34 cellular contexts compared by ENCODE assay signal in genomic region chrX:47181301-47181700, GRCh38.
"Had no signal": no experiment of that assay in that cellular context is flagged by ENCODE, and none has a peak within 500 bp of the region (broad histone marks: within the 10 kb centered on the region; RNA-seq: fewer than 3 reads in every experiment).

No MANE protein-coding gene starts in this region.

- H3K36me3 ChIP-seq: breast epithelium, cardiac muscle cell had no signal

- H3K4me1 Mint-ChIP-seq: activated CD4-positive, alpha-beta T cell treated with anti-CD3 and anti-CD28 coated beads for 36 hours; activated CD4-positive, alpha-beta T cell treated with anti-CD3 and anti-CD28 coated beads, Interleukin-2, amount 10 ng/mL, durations not matched to agents 24 days and 14 days; activated naive CD4-positive, alpha-beta T cell treated with anti-CD3 and anti-CD28 coated beads, Interleukin-2, amount 50 U/mL, for 24 hours; activated naive CD8-positive, alpha-beta T cell treated with anti-CD3 and anti-CD28 coated beads for 36 hours; activated naive CD8-positive, alpha-beta T cell treated with anti-CD3 and anti-CD28 coated beads, Interleukin-2, amount 50 U/mL, for 24 hours; brain had no signal

- H3K4me1 ChIP-seq: adrenal gland, ascending aorta, breast epithelium, foreskin keratinocyte, gastrocnemius medialis had no signal

- H3K4me3 Mint-ChIP-seq: activated CD4-positive, alpha-beta memory T cell treated with anti-CD3 and anti-CD28 coated beads for 36 hours; activated CD4-positive, alpha-beta T cell treated with anti-CD3 and anti-CD28 coated beads for 36 hours; activated CD4-positive, alpha-beta T cell treated with anti-CD3 and anti-CD28 coated beads, Interleukin-2, amount 10 ng/mL, durations not matched to agents 24 days and 14 days; activated CD8-positive, alpha-beta memory T cell treated with anti-CD3 and anti-CD28 coated beads, Interleukin-2, amount 10 ng/mL, durations not matched to agents 7 days and 5 days; activated CD8-positive, alpha-beta T cell treated with anti-CD3 and anti-CD28 coated beads, Interleukin-2, amount 10 ng/mL, durations not matched to agents 7 days and 5 days; activated naive CD4-positive, alpha-beta T cell treated with anti-CD3 and anti-CD28 coated beads, Interleukin-2, amount 50 U/mL, for 24 hours; activated naive CD8-positive, alpha-beta T cell treated with anti-CD3 and anti-CD28 coated beads for 36 hours; activated naive CD8-positive, alpha-beta T cell treated with anti-CD3 and anti-CD28 coated beads, Interleukin-2, amount 50 U/mL, for 24 hours; activated T-helper 1 cell treated with anti-CD3 and anti-CD28 coated beads, Interleukin-12 subunit alpha, Interleukin-12 subunit beta, Interleukin-2, Interleukin-4 antibody, amounts not matched to agents 30 ng/mL and 10 ng/mL and 1 ng/mL, durations not matched to agents 14 hours and 24 hours and 36 hours; brain; dendritic cell treated with granulocyte-macrophage colony-stimulating factor and Interleukin-4, amounts not matched to agents 40 ng/mL and 50 ng/mL, for 4 days had no signal

- H3K9me3 Mint-ChIP-seq: activated CD4-positive, alpha-beta memory T cell treated with anti-CD3 and anti-CD28 coated beads for 36 hours; activated CD4-positive, alpha-beta T cell treated with anti-CD3 and anti-CD28 coated beads, Interleukin-2, amount 10 ng/mL, durations not matched to agents 24 days and 14 days; activated naive CD4-positive, alpha-beta T cell treated with anti-CD3 and anti-CD28 coated beads, Interleukin-2, amount 50 U/mL, for 24 hours; activated naive CD8-positive, alpha-beta T cell treated with anti-CD3 and anti-CD28 coated beads for 36 hours; activated naive CD8-positive, alpha-beta T cell treated with anti-CD3 and anti-CD28 coated beads, Interleukin-2, amount 50 U/mL, for 24 hours; activated T-helper 1 cell treated with anti-CD3 and anti-CD28 coated beads, Interleukin-12 subunit alpha, Interleukin-12 subunit beta, Interleukin-2, Interleukin-4 antibody, amounts not matched to agents 30 ng/mL and 10 ng/mL and 1 ng/mL, durations not matched to agents 14 hours and 24 hours and 36 hours; activated T-helper 2 cell treated with anti-CD3 and anti-CD28 coated beads, Interferon-gamma antibody, Interleukin-2, Interleukin-4, amounts not matched to agents 10 μg/mL and 5 μg/mL and 100 μg/mL, durations not matched to agents 14 hours and 24 hours and 36 hours; dendritic cell treated with granulocyte-macrophage colony-stimulating factor and Interleukin-4, amounts not matched to agents 40 ng/mL and 50 ng/mL, for 4 days had no signal

- H3K4me3 ChIP-seq: adrenal gland, ascending aorta, breast epithelium, cardiac muscle cell, coronary artery, dorsolateral prefrontal cortex, esophagus muscularis mucosa, gastrocnemius medialis had no signal

- H3K27ac ChIP-seq: adrenal gland, ascending aorta, breast epithelium, cardiac muscle cell, coronary artery, dorsolateral prefrontal cortex, esophagus muscularis mucosa, foreskin keratinocyte, gastrocnemius medialis had no signal

- H3K27me3 ChIP-seq: ascending aorta, cardiac muscle cell, esophagus muscularis mucosa, foreskin keratinocyte, gastrocnemius medialis had no signal

- DNase-seq: activated CD4-positive, alpha-beta memory T cell treated with anti-CD3 and anti-CD28 coated beads for 36 hours; activated CD4-positive, alpha-beta T cell treated with anti-CD3 and anti-CD28 coated beads for 36 hours; activated CD4-positive, alpha-beta T cell treated with anti-CD3 and anti-CD28 coated beads, Interleukin-2, amount 10 ng/mL, durations not matched to agents 24 days and 14 days; activated CD4-positive, CD25-positive, alpha-beta regulatory T cell; activated CD4-positive, CD25-positive, alpha-beta regulatory T cell treated with anti-CD3 and anti-CD28 coated beads, Interleukin-2, amount 50 U/mL, for 72 hours; activated CD8-positive, alpha-beta memory T cell treated with anti-CD3 and anti-CD28 coated beads, Interleukin-2, amount 10 ng/mL, durations not matched to agents 7 days and 5 days; activated CD8-positive, alpha-beta memory T cell treated with anti-CD3 and anti-CD28 coated beads, Interleukin-2, amount 50 U/mL, for 4 hours; activated CD8-positive, alpha-beta T cell treated with anti-CD3 and anti-CD28 coated beads, Interleukin-2, amount 10 ng/mL, durations not matched to agents 7 days and 5 days; activated naive CD4-positive, alpha-beta T cell; activated naive CD8-positive, alpha-beta T cell treated with anti-CD3 and anti-CD28 coated beads for 36 hours; activated naive CD8-positive, alpha-beta T cell treated with anti-CD3 and anti-CD28 coated beads, Interleukin-2, amount 50 U/mL, for 24 hours; activated T-cell treated with anti-CD3 and anti-CD28 coated beads, Interleukin-2, amount 50 U/mL, for 1 hour; activated T-cell treated with anti-CD3 and anti-CD28 coated beads, Interleukin-2, amount 50 U/mL, for 48 hours; adrenal gland; amygdala; central memory CD4-positive, alpha-beta T cell; cerebellar nuclear complex; effector memory CD4-positive, alpha-beta T cell; erythroblast; foreskin keratinocyte; gastrocnemius medialis; glutamatergic neuron; T-helper 2 cell had no signal

- H3K27me3 Mint-ChIP-seq: activated CD4-positive, alpha-beta memory T cell treated with anti-CD3 and anti-CD28 coated beads for 36 hours; activated CD4-positive, alpha-beta T cell treated with anti-CD3 and anti-CD28 coated beads for 36 hours; activated CD4-positive, alpha-beta T cell treated with anti-CD3 and anti-CD28 coated beads, Interleukin-2, amount 10 ng/mL, durations not matched to agents 24 days and 14 days; activated CD8-positive, alpha-beta memory T cell treated with anti-CD3 and anti-CD28 coated beads, Interleukin-2, amount 10 ng/mL, durations not matched to agents 7 days and 5 days; activated naive CD4-positive, alpha-beta T cell treated with anti-CD3 and anti-CD28 coated beads, Interleukin-2, amount 50 U/mL, for 24 hours; activated naive CD8-positive, alpha-beta T cell treated with anti-CD3 and anti-CD28 coated beads for 36 hours; activated naive CD8-positive, alpha-beta T cell treated with anti-CD3 and anti-CD28 coated beads, Interleukin-2, amount 50 U/mL, for 24 hours; dendritic cell treated with granulocyte-macrophage colony-stimulating factor and Interleukin-4, amounts not matched to agents 40 ng/mL and 50 ng/mL, for 4 days had no signal

- H3K36me3 Mint-ChIP-seq: activated naive CD4-positive, alpha-beta T cell treated with anti-CD3 and anti-CD28 coated beads, Interleukin-2, amount 50 U/mL, for 24 hours had no signal

- ATAC-seq: activated CD4-positive, alpha-beta T cell treated with anti-CD3 and anti-CD28 coated beads for 36 hours; activated CD8-positive, alpha-beta memory T cell treated with anti-CD3 and anti-CD28 coated beads, Interleukin-2, amount 10 ng/mL, durations not matched to agents 7 days and 5 days; activated CD8-positive, alpha-beta T cell treated with anti-CD3 and anti-CD28 coated beads, Interleukin-2, amount 10 ng/mL, durations not matched to agents 7 days and 5 days; activated naive CD8-positive, alpha-beta T cell treated with anti-CD3 and anti-CD28 coated beads, Interleukin-2, amount 50 U/mL, for 24 hours; foreskin keratinocyte; gastrocnemius medialis had no signal

- H3K9me3 ChIP-seq: adrenal gland, ascending aorta, breast epithelium, esophagus muscularis mucosa, gastrocnemius medialis had no signal

- H3K27ac Mint-ChIP-seq: activated CD4-positive, alpha-beta memory T cell treated with anti-CD3 and anti-CD28 coated beads for 36 hours; activated CD4-positive, alpha-beta T cell treated with anti-CD3 and anti-CD28 coated beads for 36 hours; activated CD8-positive, alpha-beta memory T cell treated with anti-CD3 and anti-CD28 coated beads, Interleukin-2, amount 10 ng/mL, durations not matched to agents 7 days and 5 days; activated CD8-positive, alpha-beta T cell treated with anti-CD3 and anti-CD28 coated beads, Interleukin-2, amount 10 ng/mL, durations not matched to agents 7 days and 5 days; activated naive CD4-positive, alpha-beta T cell treated with anti-CD3 and anti-CD28 coated beads, Interleukin-2, amount 50 U/mL, for 24 hours; activated naive CD8-positive, alpha-beta T cell treated with anti-CD3 and anti-CD28 coated beads for 36 hours; activated naive CD8-positive, alpha-beta T cell treated with anti-CD3 and anti-CD28 coated beads, Interleukin-2, amount 50 U/mL, for 24 hours; activated T-helper 1 cell treated with anti-CD3 and anti-CD28 coated beads, Interleukin-12 subunit alpha, Interleukin-12 subunit beta, Interleukin-2, Interleukin-4 antibody, amounts not matched to agents 30 ng/mL and 10 ng/mL and 1 ng/mL, durations not matched to agents 14 hours and 24 hours and 36 hours; activated T-helper 2 cell treated with anti-CD3 and anti-CD28 coated beads, Interferon-gamma antibody, Interleukin-2, Interleukin-4, amounts not matched to agents 10 μg/mL and 5 μg/mL and 100 μg/mL, durations not matched to agents 14 hours and 24 hours and 36 hours; brain; dendritic cell treated with granulocyte-macrophage colony-stimulating factor and Interleukin-4, amounts not matched to agents 40 ng/mL and 50 ng/mL, for 4 days had no signal
